Comparison of ENCODE assay signal across 2 cellular contexts in the genomic region with DNA sequence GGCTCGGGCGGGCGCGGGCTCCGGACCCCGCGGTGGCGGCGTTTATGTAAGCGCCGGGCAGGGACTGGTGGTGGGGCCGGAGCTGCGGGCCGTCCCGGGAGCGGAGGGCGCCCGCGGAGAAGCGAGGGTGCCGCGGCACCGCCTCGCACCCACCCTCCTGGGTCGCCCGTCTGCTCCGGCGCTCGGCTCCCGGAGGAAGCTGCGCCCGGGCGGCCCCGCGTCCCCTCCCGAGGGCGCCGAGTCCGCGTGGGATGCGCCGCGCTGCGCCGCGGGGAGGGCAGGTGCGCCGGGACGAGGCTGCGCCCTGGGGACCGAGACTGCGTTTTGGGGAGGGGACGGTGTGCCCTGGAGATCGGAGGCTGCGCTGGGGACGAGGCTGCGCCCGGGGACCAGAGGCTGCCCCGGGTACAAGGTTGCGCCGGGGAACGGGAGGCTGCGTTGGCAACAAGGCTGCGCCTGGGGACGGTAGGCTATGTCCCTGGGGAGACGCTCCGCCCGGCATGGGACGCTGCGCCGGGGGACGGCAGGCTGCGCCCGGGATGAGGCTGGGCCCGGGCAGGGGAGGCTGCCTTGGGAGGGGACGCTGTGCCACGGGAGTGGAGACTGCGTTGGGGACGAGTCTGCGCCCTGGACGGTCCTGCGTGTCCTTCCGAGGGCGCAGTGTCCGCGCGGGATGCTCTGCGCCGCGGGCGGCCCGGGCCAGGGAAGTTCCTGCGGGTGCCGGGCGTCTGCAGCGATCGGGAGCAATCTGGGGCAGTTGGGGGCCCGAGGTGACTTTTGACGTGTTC.
TF ChIP-seq lines count a peak whose summit lies in the region.

No MANE protein-coding gene starts in this region.

TF ChIP-seq in HCT116, 20 proteins besides CTCF, POLR2A, EP300 and RAD21:
- TF ChIP-seq ELF1 (IDR thresholded peaks at IDR 0.05; ENCODE audit: borderline replicate concordance, low read depth), result no peak
- TF ChIP-seq, protein P1, sequence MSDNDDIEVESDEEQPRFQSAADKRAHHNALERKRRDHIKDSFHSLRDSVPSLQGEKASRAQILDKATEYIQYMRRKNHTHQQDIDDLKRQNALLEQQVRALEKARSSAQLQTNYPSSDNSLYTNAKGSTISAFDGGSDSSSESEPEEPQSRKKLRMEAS (IDR thresholded peaks at IDR 0.05), result 0 out of 2 replicates have a peak, but pooled peaks have one; percentile 4
TF ChIP-seq in HCT116: peak in this region for 1.

TF ChIP-seq in GM12878, 131 proteins besides CTCF, POLR2A, EP300 and RAD21 (continues in another document):
- 0 out of 2 replicates have a peak, but pooled peaks have one; percentile 23 for TF ChIP-seq BACH1 (IDR thresholded peaks at IDR 0.05; ENCODE audit: borderline replicate concordance)
- no peak for TF ChIP-seq KLF5 (IDR thresholded peaks at IDR 0.05; ENCODE audit: partially characterized antibody)
- TF ChIP-seq TCF12 (IDR thresholded peaks at IDR 0.05; ENCODE audit: low read depth, low read length), result no peak
- TF ChIP-seq NR2F1 (conservative IDR thresholded peaks at IDR 0.05), result 0 out of 2 replicates have a peak, but pooled peaks have one; percentile 32
- TF ChIP-seq KDM1A (IDR thresholded peaks at IDR 0.05; ENCODE audit: borderline replicate concordance), result no peak
- no peak for TF ChIP-seq IKZF2 (IDR thresholded peaks at IDR 0.05)
- no peak for TF ChIP-seq MEF2A (IDR thresholded peaks at IDR 0.05; ENCODE audit: insufficient read depth, low read depth, low read length)
- no peak for TF ChIP-seq CHD4 (IDR thresholded peaks at IDR 0.05)
- no peak for TF ChIP-seq ESRRA (IDR thresholded peaks at IDR 0.05; ENCODE audit: low read length)
- no peak for TF ChIP-seq CEBPB (IDR thresholded peaks at IDR 0.05; ENCODE audit: borderline replicate concordance in 1 of 2, low read depth in 2 of 2, low read length in 2 of 2)
- peak; percentile 90 for TF ChIP-seq LARP7 (IDR thresholded peaks at IDR 0.05)
- 0 out of 2 replicates have a peak, but pooled peaks have one; percentile 36 for TF ChIP-seq NFXL1 (IDR thresholded peaks at IDR 0.05; ENCODE audit: borderline replicate concordance)
- no peak for TF ChIP-seq BRCA1 (IDR thresholded peaks at IDR 0.05; ENCODE audit: low read depth, low read length)
- no peak for TF ChIP-seq SIN3A (IDR thresholded peaks at IDR 0.05; ENCODE audit: low read depth, low read length)
- no peak for TF ChIP-seq ZNF274 (IDR thresholded peaks at IDR 0.05; ENCODE audit: insufficient read depth, insufficient read length)
- TF ChIP-seq BMI1 (IDR thresholded peaks at IDR 0.05; ENCODE audit: borderline replicate concordance), result no peak
- TF ChIP-seq, protein P2, sequence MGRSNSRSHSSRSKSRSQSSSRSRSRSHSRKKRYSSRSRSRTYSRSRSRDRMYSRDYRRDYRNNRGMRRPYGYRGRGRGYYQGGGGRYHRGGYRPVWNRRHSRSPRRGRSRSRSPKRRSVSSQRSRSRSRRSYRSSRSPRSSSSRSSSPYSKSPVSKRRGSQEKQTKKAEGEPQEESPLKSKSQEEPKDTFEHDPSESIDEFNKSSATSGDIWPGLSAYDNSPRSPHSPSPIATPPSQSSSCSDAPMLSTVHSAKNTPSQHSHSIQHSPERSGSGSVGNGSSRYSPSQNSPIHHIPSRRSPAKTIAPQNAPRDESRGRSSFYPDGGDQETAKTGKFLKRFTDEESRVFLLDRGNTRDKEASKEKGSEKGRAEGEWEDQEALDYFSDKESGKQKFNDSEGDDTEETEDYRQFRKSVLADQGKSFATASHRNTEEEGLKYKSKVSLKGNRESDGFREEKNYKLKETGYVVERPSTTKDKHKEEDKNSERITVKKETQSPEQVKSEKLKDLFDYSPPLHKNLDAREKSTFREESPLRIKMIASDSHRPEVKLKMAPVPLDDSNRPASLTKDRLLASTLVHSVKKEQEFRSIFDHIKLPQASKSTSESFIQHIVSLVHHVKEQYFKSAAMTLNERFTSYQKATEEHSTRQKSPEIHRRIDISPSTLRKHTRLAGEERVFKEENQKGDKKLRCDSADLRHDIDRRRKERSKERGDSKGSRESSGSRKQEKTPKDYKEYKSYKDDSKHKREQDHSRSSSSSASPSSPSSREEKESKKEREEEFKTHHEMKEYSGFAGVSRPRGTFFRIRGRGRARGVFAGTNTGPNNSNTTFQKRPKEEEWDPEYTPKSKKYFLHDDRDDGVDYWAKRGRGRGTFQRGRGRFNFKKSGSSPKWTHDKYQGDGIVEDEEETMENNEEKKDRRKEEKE (IDR thresholded peaks at IDR 0.05), result no peak
- no peak for TF ChIP-seq RELA (IDR thresholded peaks at IDR 0.05; ENCODE audit: borderline replicate concordance, partially characterized antibody)
- no peak for TF ChIP-seq GABPA (IDR thresholded peaks at IDR 0.05; ENCODE audit: low read depth)
- TF ChIP-seq SMARCA5 (IDR thresholded peaks at IDR 0.05), result no peak
- no peak for TF ChIP-seq CBX5 (IDR thresholded peaks at IDR 0.05; ENCODE audit: low read depth)
- no peak for TF ChIP-seq STAT3 (IDR thresholded peaks at IDR 0.05; ENCODE audit: low read depth, low read length)
- peak; percentile 98 for TF ChIP-seq HDAC6 (IDR thresholded peaks at IDR 0.05; ENCODE audit: unreplicated experiment)
- no peak for TF ChIP-seq IRF4 (IDR thresholded peaks at IDR 0.05; ENCODE audit: low read depth, low read length)
- TF ChIP-seq ZSCAN29 (IDR thresholded peaks at IDR 0.05), result no peak
- TF ChIP-seq GATAD2B (conservative IDR thresholded peaks at IDR 0.05; ENCODE audit: low read depth), result peak; percentile 78
- peak; percentile 74; the same call in 1 of the 2 replicates for TF ChIP-seq ZNF217 (IDR thresholded peaks at IDR 0.05)
- TF ChIP-seq SRF (IDR thresholded peaks at IDR 0.05; ENCODE audit: low read depth in 2 of 2, low read length in 2 of 2), result no peak
- no peak for TF ChIP-seq ZBED1 (IDR thresholded peaks at IDR 0.05; ENCODE audit: borderline replicate concordance)
- no peak for TF ChIP-seq FOXM1 (IDR thresholded peaks at IDR 0.05; ENCODE audit: low read depth, low read length)
- TF ChIP-seq NR2C2 (IDR thresholded peaks at IDR 0.05; ENCODE audit: borderline replicate concordance, control insufficient read depth, insufficient read length, low read depth), result no peak
- no peak for TF ChIP-seq TCF3 (IDR thresholded peaks at IDR 0.05; ENCODE audit: borderline replicate concordance, insufficient read depth, low read depth, low read length)
- TF ChIP-seq IKZF1 (conservative IDR thresholded peaks at IDR 0.05), result peak; percentile 74
- TF ChIP-seq, protein P3, sequence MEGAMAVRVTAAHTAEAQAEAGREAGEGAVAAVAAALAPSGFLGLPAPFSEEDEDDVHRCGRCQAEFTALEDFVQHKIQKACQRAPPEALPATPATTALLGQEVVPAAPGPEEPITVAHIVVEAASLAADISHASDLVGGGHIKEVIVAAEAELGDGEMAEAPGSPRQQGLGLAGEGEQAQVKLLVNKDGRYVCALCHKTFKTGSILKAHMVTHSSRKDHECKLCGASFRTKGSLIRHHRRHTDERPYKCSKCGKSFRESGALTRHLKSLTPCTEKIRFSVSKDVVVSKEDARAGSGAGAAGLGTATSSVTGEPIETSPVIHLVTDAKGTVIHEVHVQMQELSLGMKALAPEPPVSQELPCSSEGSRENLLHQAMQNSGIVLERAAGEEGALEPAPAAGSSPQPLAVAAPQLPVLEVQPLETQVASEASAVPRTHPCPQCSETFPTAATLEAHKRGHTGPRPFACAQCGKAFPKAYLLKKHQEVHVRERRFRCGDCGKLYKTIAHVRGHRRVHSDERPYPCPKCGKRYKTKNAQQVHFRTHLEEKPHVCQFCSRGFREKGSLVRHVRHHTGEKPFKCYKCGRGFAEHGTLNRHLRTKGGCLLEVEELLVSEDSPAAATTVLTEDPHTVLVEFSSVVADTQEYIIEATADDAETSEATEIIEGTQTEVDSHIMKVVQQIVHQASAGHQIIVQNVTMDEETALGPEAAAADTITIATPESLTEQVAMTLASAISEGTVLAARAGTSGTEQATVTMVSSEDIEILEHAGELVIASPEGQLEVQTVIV (IDR thresholded peaks at IDR 0.05; ENCODE audit: borderline replicate concordance, partially characterized antibody), result no peak
- TF ChIP-seq, protein P4, sequence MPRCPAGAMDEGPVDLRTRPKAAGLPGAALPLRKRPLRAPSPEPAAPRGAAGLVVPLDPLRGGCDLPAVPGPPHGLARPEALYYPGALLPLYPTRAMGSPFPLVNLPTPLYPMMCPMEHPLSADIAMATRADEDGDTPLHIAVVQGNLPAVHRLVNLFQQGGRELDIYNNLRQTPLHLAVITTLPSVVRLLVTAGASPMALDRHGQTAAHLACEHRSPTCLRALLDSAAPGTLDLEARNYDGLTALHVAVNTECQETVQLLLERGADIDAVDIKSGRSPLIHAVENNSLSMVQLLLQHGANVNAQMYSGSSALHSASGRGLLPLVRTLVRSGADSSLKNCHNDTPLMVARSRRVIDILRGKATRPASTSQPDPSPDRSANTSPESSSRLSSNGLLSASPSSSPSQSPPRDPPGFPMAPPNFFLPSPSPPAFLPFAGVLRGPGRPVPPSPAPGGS (IDR thresholded peaks at IDR 0.05; ENCODE audit: borderline replicate concordance, insufficient read depth, low read depth, low read length, poor library complexity, severe bottlenecking), result no peak
- TF ChIP-seq NFYA (IDR thresholded peaks at IDR 0.05; ENCODE audit: borderline replicate concordance, low read depth, low read length), result no peak
- TF ChIP-seq NRF1 (conservative IDR thresholded peaks at IDR 0.05; ENCODE audit: low read depth, low read length), result no peak
- TF ChIP-seq, protein P5, sequence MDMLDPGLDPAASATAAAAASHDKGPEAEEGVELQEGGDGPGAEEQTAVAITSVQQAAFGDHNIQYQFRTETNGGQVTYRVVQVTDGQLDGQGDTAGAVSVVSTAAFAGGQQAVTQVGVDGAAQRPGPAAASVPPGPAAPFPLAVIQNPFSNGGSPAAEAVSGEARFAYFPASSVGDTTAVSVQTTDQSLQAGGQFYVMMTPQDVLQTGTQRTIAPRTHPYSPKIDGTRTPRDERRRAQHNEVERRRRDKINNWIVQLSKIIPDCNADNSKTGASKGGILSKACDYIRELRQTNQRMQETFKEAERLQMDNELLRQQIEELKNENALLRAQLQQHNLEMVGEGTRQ (IDR thresholded peaks at IDR 0.05; ENCODE audit: borderline replicate concordance, low read depth, low read length), result no peak
- TF ChIP-seq DPF2 (IDR thresholded peaks at IDR 0.05), result peak; percentile 65
- no peak for TF ChIP-seq RUNX3 (IDR thresholded peaks at IDR 0.05; ENCODE audit: low read length)
- no peak for TF ChIP-seq RFX5 (IDR thresholded peaks at IDR 0.05; ENCODE audit: low read depth, low read length)
- peak; percentile 84 for TF ChIP-seq MEF2B (IDR thresholded peaks at IDR 0.05; ENCODE audit: partially characterized antibody, poor library complexity, severe bottlenecking)
- no peak for TF ChIP-seq NFIC (IDR thresholded peaks at IDR 0.05; ENCODE audit: low read depth, low read length)
- no peak for TF ChIP-seq WRNIP1 (IDR thresholded peaks at IDR 0.05; ENCODE audit: borderline replicate concordance, low read depth, low read length)
- TF ChIP-seq, protein P6, sequence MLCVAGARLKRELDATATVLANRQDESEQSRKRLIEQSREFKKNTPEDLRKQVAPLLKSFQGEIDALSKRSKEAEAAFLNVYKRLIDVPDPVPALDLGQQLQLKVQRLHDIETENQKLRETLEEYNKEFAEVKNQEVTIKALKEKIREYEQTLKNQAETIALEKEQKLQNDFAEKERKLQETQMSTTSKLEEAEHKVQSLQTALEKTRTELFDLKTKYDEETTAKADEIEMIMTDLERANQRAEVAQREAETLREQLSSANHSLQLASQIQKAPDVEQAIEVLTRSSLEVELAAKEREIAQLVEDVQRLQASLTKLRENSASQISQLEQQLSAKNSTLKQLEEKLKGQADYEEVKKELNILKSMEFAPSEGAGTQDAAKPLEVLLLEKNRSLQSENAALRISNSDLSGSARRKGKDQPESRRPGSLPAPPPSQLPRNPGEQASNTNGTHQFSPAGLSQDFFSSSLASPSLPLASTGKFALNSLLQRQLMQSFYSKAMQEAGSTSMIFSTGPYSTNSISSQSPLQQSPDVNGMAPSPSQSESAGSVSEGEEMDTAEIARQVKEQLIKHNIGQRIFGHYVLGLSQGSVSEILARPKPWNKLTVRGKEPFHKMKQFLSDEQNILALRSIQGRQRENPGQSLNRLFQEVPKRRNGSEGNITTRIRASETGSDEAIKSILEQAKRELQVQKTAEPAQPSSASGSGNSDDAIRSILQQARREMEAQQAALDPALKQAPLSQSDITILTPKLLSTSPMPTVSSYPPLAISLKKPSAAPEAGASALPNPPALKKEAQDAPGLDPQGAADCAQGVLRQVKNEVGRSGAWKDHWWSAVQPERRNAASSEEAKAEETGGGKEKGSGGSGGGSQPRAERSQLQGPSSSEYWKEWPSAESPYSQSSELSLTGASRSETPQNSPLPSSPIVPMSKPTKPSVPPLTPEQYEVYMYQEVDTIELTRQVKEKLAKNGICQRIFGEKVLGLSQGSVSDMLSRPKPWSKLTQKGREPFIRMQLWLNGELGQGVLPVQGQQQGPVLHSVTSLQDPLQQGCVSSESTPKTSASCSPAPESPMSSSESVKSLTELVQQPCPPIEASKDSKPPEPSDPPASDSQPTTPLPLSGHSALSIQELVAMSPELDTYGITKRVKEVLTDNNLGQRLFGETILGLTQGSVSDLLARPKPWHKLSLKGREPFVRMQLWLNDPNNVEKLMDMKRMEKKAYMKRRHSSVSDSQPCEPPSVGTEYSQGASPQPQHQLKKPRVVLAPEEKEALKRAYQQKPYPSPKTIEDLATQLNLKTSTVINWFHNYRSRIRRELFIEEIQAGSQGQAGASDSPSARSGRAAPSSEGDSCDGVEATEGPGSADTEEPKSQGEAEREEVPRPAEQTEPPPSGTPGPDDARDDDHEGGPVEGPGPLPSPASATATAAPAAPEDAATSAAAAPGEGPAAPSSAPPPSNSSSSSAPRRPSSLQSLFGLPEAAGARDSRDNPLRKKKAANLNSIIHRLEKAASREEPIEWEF (IDR thresholded peaks at IDR 0.05; ENCODE audit: insufficient replicate concordance, low read depth, low read length), result no peak
- TF ChIP-seq ZNF207 (IDR thresholded peaks at IDR 0.05; ENCODE audit: borderline replicate concordance), result no peak
- TF ChIP-seq NR2C1 (IDR thresholded peaks at IDR 0.05), result no peak
- TF ChIP-seq, protein P7, sequence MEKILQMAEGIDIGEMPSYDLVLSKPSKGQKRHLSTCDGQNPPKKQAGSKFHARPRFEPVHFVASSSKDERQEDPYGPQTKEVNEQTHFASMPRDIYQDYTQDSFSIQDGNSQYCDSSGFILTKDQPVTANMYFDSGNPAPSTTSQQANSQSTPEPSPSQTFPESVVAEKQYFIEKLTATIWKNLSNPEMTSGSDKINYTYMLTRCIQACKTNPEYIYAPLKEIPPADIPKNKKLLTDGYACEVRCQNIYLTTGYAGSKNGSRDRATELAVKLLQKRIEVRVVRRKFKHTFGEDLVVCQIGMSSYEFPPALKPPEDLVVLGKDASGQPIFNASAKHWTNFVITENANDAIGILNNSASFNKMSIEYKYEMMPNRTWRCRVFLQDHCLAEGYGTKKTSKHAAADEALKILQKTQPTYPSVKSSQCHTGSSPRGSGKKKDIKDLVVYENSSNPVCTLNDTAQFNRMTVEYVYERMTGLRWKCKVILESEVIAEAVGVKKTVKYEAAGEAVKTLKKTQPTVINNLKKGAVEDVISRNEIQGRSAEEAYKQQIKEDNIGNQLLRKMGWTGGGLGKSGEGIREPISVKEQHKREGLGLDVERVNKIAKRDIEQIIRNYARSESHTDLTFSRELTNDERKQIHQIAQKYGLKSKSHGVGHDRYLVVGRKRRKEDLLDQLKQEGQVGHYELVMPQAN (conservative IDR thresholded peaks at IDR 0.05), result peak; percentile 65; the same call in 1 of the 2 replicates
